ENCODE assay signal across 14 cellular contexts in genomic region chr7:40826419-40827216, GRCh38.
A peak's percentile ranks its signal among the peaks of the same experiment; 100 is the strongest.
DNase-seq lines count a peak whose midpoint lies in the region; ATAC-seq, FAIRE-seq and TF ChIP-seq lines count a peak whose summit lies in the region.
"Had no signal": no experiment of that assay in that cellular context is flagged by ENCODE, and none has a peak within 500 bp of the region (broad histone marks: within the 10 kb centered on the region; RNA-seq: fewer than 3 reads in every experiment).

No MANE protein-coding gene starts in this region.

- H3K4me3 ChIP-seq in small intestine (ENCODE audit: low read depth in 1 of 2, low read length in 2 of 2) (no peak overlapping the region), Karpas-422 (ENCODE audit: low read length) (no peak overlapping the region)
- H3K4me3 ChIP-seq: vagina had no signal

- H3K4me2 ChIP-seq in Karpas-422 (ENCODE audit: low read depth, low read length, poor library complexity, severe bottlenecking) = no peak overlapping the region

- H2AFZ ChIP-seq in Karpas-422 (ENCODE audit: low read length) = no peak overlapping the region

- TF ChIP-seq CTCF in WTC11 (IDR thresholded peaks at IDR 0.05) (no peak), foreskin keratinocyte (conservative IDR thresholded peaks at IDR 0.05) (no peak), progenitor cell of endocrine pancreas (IDR thresholded peaks at IDR 0.05; ENCODE audit: unreplicated experiment) (no peak)

- no peak overlapping the region for H3K4me3 Mint-ChIP-seq in WTC11
- H3K4me3 Mint-ChIP-seq in progenitor cell of endocrine pancreas (ENCODE audit: low read depth) = no peak overlapping the region
- H3K4me3 Mint-ChIP-seq: CD8-positive, alpha-beta T cell had no signal

- 33 to 52% (median 40%) methylated on average over 3 of the region's 3 CpGs for WGBS in small intestine, 3 donors

- H3K79me2 ChIP-seq in Karpas-422 (ENCODE audit: low read length) = no peaks in the 10 kb centered on the region

- H3K27ac Mint-ChIP-seq in WTC11 (peak overlapping the region; percentile 68), progenitor cell of endocrine pancreas (peak overlapping the region; percentile 50)
- H3K27ac Mint-ChIP-seq: CD8-positive, alpha-beta T cell had no signal

- H3K9me3 Mint-ChIP-seq in WTC11 (peaks cover 4% of the 10 kb centered on the region; the same call in 1 of the 2 replicates), progenitor cell of endocrine pancreas (ENCODE audit: low read depth) (no peaks in the 10 kb centered on the region)

- H3K27me3 ChIP-seq in foreskin keratinocyte (no peaks in the 10 kb centered on the region), small intestine (ENCODE audit: control insufficient read depth in 2 of 2, insufficient read depth in 2 of 2, low read length in 2 of 2) (no peaks in the 10 kb centered on the region), Karpas-422 (ENCODE audit: low read length) (no peaks in the 10 kb centered on the region)
- H3K27me3 ChIP-seq: vagina had no signal

- CTCF ChIA-PET in WTC11 (lab: Charles Lee) = interaction anchor here (0.6 to 1.0 kb wide), 2 partner anchors 210 to 884 kb away, joined by 3 to 4 read pairs; no protein-coding TSS in a partner anchor

- no peaks in the 10 kb centered on the region for H3K9me3 ChIP-seq in small intestine (ENCODE audit: control insufficient read depth, low read depth)
- no peaks in the 10 kb centered on the region for H3K9me3 ChIP-seq in Karpas-422 (ENCODE audit: low read length)
- H3K9me3 ChIP-seq: vagina had no signal

- H3K27me3 Mint-ChIP-seq in WTC11 (ENCODE audit: low read depth) (no peaks in the 10 kb centered on the region), progenitor cell of endocrine pancreas (no peaks in the 10 kb centered on the region)

- ATAC-seq in WTC11 = peak; percentile 80
- peak; percentile 24 for ATAC-seq in foreskin keratinocyte
- ATAC-seq: CD8-positive, alpha-beta T cell had no signal

- H3K36me3 Mint-ChIP-seq in WTC11 (no peaks in the 10 kb centered on the region), progenitor cell of endocrine pancreas (ENCODE audit: insufficient read depth) (no peaks in the 10 kb centered on the region)
- H3K36me3 Mint-ChIP-seq: CD8-positive, alpha-beta T cell had no signal

- peaks cover 42% of the 10 kb centered on the region for H3K4me1 Mint-ChIP-seq in WTC11
- peaks cover 35% of the 10 kb centered on the region for H3K4me1 Mint-ChIP-seq in progenitor cell of endocrine pancreas (ENCODE audit: low read depth)

- no peaks in the 10 kb centered on the region for H4K20me1 ChIP-seq in Karpas-422 (ENCODE audit: insufficient read depth, low read depth, low read length)

- FAIRE-seq in small intestine (lab: Jason Lieb, UNC) = no peak

- H3K4me1 ChIP-seq in foreskin keratinocyte = peaks cover 39% of the 10 kb centered on the region
- H3K4me1 ChIP-seq in small intestine (ENCODE audit: control insufficient read depth in 2 of 2, insufficient read depth in 1 of 2, low read depth in 1 of 2, low read length in 1 of 2) = peaks cover 4 to 6% of the 10 kb centered on the region in 2 donors
- H3K4me1 ChIP-seq in Karpas-422 (ENCODE audit: low read length) = no peaks in the 10 kb centered on the region

- H3K36me3 ChIP-seq in small intestine (ENCODE audit: control insufficient read depth in 2 of 2, insufficient read depth in 2 of 2, low read length in 2 of 2) (no peaks in the 10 kb centered on the region), Karpas-422 (ENCODE audit: insufficient read depth, low read length) (no peaks in the 10 kb centered on the region)
- H3K36me3 ChIP-seq: vagina had no signal

- peak overlapping the region; percentile 22 for H3K27ac ChIP-seq in foreskin keratinocyte
- no peak overlapping the region for H3K27ac ChIP-seq in small intestine (ENCODE audit: low read depth in 1 of 2, low read length in 1 of 2)
- no peak overlapping the region for H3K27ac ChIP-seq in Karpas-422 (ENCODE audit: low read length)
- H3K27ac ChIP-seq: vagina had no signal

- POLR2A ChIA-PET in WTC11 (lab: Charles Lee) = no interaction called here

- H3K9ac ChIP-seq in Karpas-422 (ENCODE audit: low read length) = no peak overlapping the region

- DNase-seq in EL (peak; percentile 77), WTC11 (ENCODE audit: low spot score) (no peak), foreskin keratinocyte (peak in 1 of 2 donors; percentile 60), progenitor cell of endocrine pancreas (ENCODE audit: low spot score, unreplicated experiment) (no peak), small intestine (no peak), SIG-M5 treated with dmso at 0.1 percent for 504 hours (lab: John Stamatoyannopoulos, UW; ENCODE audit: unreplicated experiment) (no peak), Karpas-422 (no peak), SKM-1 treated with dmso at 0.1 percent for 144 hours (lab: John Stamatoyannopoulos, UW; ENCODE audit: unreplicated experiment) (no peak)
- DNase-seq: activated T-cell treated with anti-CD3 and anti-CD28 coated beads for 4 hours; CD8-positive, alpha-beta T cell; central memory CD4-positive, alpha-beta T cell; NCI-H1105; NK-92 treated with Interleukin-12 subunit alpha and Interleukin-12 subunit beta, amount 100 ng/mL, for 24 hours had no signal

- no peaks in the 10 kb centered on the region for H3K9me2 ChIP-seq in Karpas-422 (replicated peaks; ENCODE audit: insufficient read depth, low read length)

TF ChIP-seq in WTC11, 78 proteins besides CTCF, POLR2A, EP300 and RAD21:
- TF ChIP-seq PREB (CRISPR knock-in tag; IDR thresholded peaks at IDR 0.05; ENCODE audit: borderline replicate concordance) (no peak), SMAD4 (CRISPR knock-in tag; IDR thresholded peaks at IDR 0.05) (no peak), CDX4 (CRISPR knock-in tag; IDR thresholded peaks at IDR 0.05; ENCODE audit: borderline replicate concordance) (no peak)
- TF ChIP-seq, protein P1, sequence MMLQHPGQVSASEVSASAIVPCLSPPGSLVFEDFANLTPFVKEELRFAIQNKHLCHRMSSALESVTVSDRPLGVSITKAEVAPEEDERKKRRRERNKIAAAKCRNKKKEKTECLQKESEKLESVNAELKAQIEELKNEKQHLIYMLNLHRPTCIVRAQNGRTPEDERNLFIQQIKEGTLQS (CRISPR knock-in tag; conservative IDR thresholded peaks at IDR 0.05) = no peak
- TF ChIP-seq, protein P2, sequence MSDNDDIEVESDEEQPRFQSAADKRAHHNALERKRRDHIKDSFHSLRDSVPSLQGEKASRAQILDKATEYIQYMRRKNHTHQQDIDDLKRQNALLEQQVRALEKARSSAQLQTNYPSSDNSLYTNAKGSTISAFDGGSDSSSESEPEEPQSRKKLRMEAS (CRISPR knock-in tag; IDR thresholded peaks at IDR 0.05) = no peak
